Comparison of ENCODE assay signal across 8 cellular contexts in the genomic region with DNA sequence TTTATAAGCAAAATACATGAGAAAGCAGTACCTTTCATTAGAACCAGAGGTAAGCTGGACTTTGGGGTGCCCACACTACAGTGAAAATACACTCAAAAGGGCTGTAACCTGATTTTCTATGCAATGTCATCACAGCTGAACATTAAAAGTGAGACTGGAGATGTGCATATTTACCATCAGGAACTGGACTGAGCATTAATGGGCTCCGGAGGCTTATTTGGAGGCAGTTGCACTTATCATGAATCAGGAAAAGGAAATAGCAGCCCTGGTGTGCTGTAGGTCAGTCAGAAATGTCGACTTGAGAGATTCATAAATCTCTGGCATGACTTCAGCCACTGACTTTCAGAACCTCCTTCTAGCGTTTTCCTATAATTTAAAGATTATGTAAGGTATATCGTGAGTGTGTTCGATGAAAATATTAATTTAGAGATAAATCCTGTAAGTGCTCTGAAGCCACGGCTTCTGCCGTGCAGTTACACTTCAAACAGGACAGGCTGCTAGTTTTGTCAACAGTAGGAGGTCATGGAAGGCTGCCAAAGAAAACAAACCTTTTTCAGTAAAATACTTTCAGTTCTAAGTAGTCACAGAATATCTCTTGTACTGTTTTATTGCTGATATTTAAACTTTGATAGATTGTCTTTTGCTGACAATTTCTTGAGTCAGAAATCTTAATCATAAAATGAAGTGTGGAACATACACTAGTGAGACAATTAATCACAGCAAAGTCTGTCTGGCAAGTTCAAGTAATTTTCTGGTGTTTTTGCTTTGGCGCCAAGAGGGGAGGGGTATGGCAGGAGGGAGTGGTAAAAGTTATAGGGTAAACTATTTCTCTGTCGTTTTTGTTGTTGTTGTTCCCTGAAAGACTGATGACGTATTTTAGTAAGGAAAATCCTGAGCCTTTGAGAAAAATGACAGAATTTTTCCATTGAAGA.
DNase-seq lines count a peak whose midpoint lies in the region; ATAC-seq, FAIRE-seq and TF ChIP-seq lines count a peak whose summit lies in the region.

No MANE protein-coding gene starts in this region.

- no peak for TF ChIP-seq POLR2A in HCT116 (IDR thresholded peaks at IDR 0.05; ENCODE audit: borderline replicate concordance, extremely low read depth, insufficient read depth, insufficient read length)

- peaks cover 17 to 33% of the 10 kb centered on the region in 2 experiments for H3K4me1 ChIP-seq in HCT116 (ENCODE audit: control insufficient read depth in 1 of 2, insufficient read depth in 2 of 2, low read length in 2 of 2)

- no peaks in the 10 kb centered on the region for H3K9me2 ChIP-seq in HCT116 (ENCODE audit: insufficient read depth)

- H3K9me3 ChIP-seq in HCT116 (ENCODE audit: control insufficient read depth in 1 of 2, insufficient read depth in 1 of 2, low read depth in 1 of 2, low read length in 2 of 2): no peaks in the 10 kb centered on the region

- peak overlapping the region; percentile 32 to 51 for H3K4me3 ChIP-seq in HCT116 (replicated peaks in 1 of 2; ENCODE audit: low read depth in 1 of 2, low read length in 2 of 2)
- H3K4me3 ChIP-seq in fibroblast of the aortic adventitia (ENCODE audit: low read depth, low read length): peak overlapping the region; percentile 31

- no peak for TF ChIP-seq RAD21 in HCT116 (IDR thresholded peaks at IDR 0.05; ENCODE audit: low read depth)

- H2AFZ ChIP-seq in HCT116 (ENCODE audit: low read depth, low read length, poor library complexity, severe bottlenecking): peak overlapping the region; percentile 99

- peak overlapping the region; percentile 85 for H3K27ac ChIP-seq in HCT116 (ENCODE audit: low read depth, low read length)

- intact Hi-C loops in HCT116 (cut with micrococcal nuclease) (no loop called here), sciatic nerve (cut with DNase I) (no loop called here)

- FAIRE-seq in D721Med (lab: Jason Lieb, UNC): no peak

- no peak for TF ChIP-seq CTCF in HCT116 (IDR thresholded peaks at IDR 0.05 in 2 of 3, conservative IDR thresholded peaks at IDR 0.05 in 1 of 3; ENCODE audit: borderline replicate concordance in 1 of 3, insufficient read depth in 1 of 3, low read depth in 2 of 3, low read length in 2 of 3)
- TF ChIP-seq CTCF in fibroblast of the aortic adventitia (IDR thresholded peaks at IDR 0.05; ENCODE audit: insufficient read depth, low read length): no peak
- TF ChIP-seq CTCF in D721Med (IDR thresholded peaks at IDR 0.05; ENCODE audit: insufficient read depth, missing control alignments): no peak

- no peaks in the 10 kb centered on the region for H3K27me3 ChIP-seq in HCT116 (ENCODE audit: insufficient read depth, low read length)

- no peaks in the 10 kb centered on the region for H3K79me2 ChIP-seq in HCT116 (ENCODE audit: insufficient read depth, low read length)

- DNase-seq in HCT116 (ENCODE audit: low read depth, low spot score) (peak; percentile 52), OCI-M1 (lab: John Stamatoyannopoulos, UW) (peak; percentile 52), fibroblast of the aortic adventitia (ENCODE audit: low read depth) (peak; percentile 73), sciatic nerve (ENCODE audit: low spot score) (no peak), D721Med (ENCODE audit: insufficient read length, low spot score) (no peak), DMS114 treated with DMSO at 0.1 percent for 48 hours (lab: John Stamatoyannopoulos, UW; ENCODE audit: unreplicated experiment) (no peak)

- H3K9ac ChIP-seq in HCT116 (ENCODE audit: low read length): peak overlapping the region; percentile 1; the same call in 1 of the 2 replicates

- peak overlapping the region; percentile 80 for H3K4me2 ChIP-seq in HCT116 (ENCODE audit: low read length)

- H3K36me3 ChIP-seq in HCT116 (ENCODE audit: control insufficient read depth in 1 of 2, insufficient read depth in 2 of 2, low read length in 2 of 2): no peaks in the 10 kb centered on the region

- CTCF ChIA-PET in HCT116 (lab: Charles Lee): no interaction called here

- peak; percentile 81 for ATAC-seq in HCT116
- ATAC-seq in sciatic nerve: peak; percentile 72
- no peak for ATAC-seq in GM18520 (IDR thresholded peaks at IDR 0.05; ENCODE audit: unreplicated experiment)
- no peak for ATAC-seq in GM21381 (IDR thresholded peaks at IDR 0.05; ENCODE audit: unreplicated experiment)

- POLR2A ChIA-PET in HCT116 (lab: Charles Lee): no interaction called here

- RAD21 ChIA-PET in HCT116 (lab: Charles Lee; ENCODE audit: low non-redundant PET in 1 of 2, low total read pairs in 2 of 2, uncharacterized antibody in 2 of 2, unreplicated experiment in 2 of 2): no interaction called here

- H4K20me1 ChIP-seq in HCT116 (ENCODE audit: insufficient read depth): no peaks in the 10 kb centered on the region

- BruUV-seq in HCT116 (replicated peaks; lab: Mats Ljungman, UMichigan): TSS peak; percentile 90

TF ChIP-seq in HCT116, 20 proteins besides CTCF, POLR2A, EP300 and RAD21:
- TF ChIP-seq, protein P1, sequence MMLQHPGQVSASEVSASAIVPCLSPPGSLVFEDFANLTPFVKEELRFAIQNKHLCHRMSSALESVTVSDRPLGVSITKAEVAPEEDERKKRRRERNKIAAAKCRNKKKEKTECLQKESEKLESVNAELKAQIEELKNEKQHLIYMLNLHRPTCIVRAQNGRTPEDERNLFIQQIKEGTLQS (IDR thresholded peaks at IDR 0.05): no peak
- TF ChIP-seq JUND (IDR thresholded peaks at IDR 0.05) (peak; percentile 17; the same call in 1 of the 2 replicates), TCF7L2 (IDR thresholded peaks at IDR 0.05; ENCODE audit: borderline replicate concordance, extremely low read depth, insufficient read depth, insufficient read length) (peak; percentile 34), SP1 (IDR thresholded peaks at IDR 0.05; ENCODE audit: low read depth) (0 out of 2 replicates have a peak, but pooled peaks have one; percentile 9), ZNF274 (IDR thresholded peaks at IDR 0.05; ENCODE audit: low read depth, low read length) (no peak), POLR2AphosphoS5 (IDR thresholded peaks at IDR 0.05; ENCODE audit: low read depth, low read length) (0 out of 2 replicates have a peak, but pooled peaks have one; percentile 20)
- TF ChIP-seq, protein P2, sequence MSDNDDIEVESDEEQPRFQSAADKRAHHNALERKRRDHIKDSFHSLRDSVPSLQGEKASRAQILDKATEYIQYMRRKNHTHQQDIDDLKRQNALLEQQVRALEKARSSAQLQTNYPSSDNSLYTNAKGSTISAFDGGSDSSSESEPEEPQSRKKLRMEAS (IDR thresholded peaks at IDR 0.05): peak; percentile 26; the same call in 1 of the 2 replicates

Comparison
In these comparisons a context has a peak if more than half of its experiments do, and no peak if none do; other contexts are left out.
1. ATAC-seq: peak in HCT116 (single experiment) and sciatic nerve (single experiment); none in GM18520 (single experiment) and GM21381 (single experiment).
2. DNase-seq: peak in HCT116 (single experiment), OCI-M1 (single experiment) and fibroblast of the aortic adventitia (single experiment); none in sciatic nerve (single experiment), D721Med (single experiment) and DMS114 treated with DMSO at 0.1 percent for 48 hours (single experiment).